10 cellular contexts compared by ENCODE assay signal in genomic region chr3:12708584-12709192, GRCh38. TPM values are rescaled to one million over a fixed set of nuclear protein-coding genes. Genes with fewer than 3 reads are reported as not detected.
DNase-seq lines count a peak whose midpoint lies in the region; ATAC-seq and TF ChIP-seq lines count a peak whose summit lies in the region.
"Had no signal": no experiment of that assay in that cellular context is flagged by ENCODE, and none has a peak within 500 bp of the region (broad histone marks: within the 10 kb centered on the region; RNA-seq: fewer than 3 reads in every experiment).

No MANE protein-coding gene starts in this region.

- H3K4ac ChIP-seq in mesenchymal stem cell (ENCODE audit: low read depth in 1 of 2, low read length in 2 of 2): no peak overlapping the region

- no peak overlapping the region for H3K9ac ChIP-seq in mesenchymal stem cell (ENCODE audit: low read length)

- no peak overlapping the region for H3K18ac ChIP-seq in mesenchymal stem cell (ENCODE audit: low read depth in 1 of 2, low read length in 2 of 2)

- no peak overlapping the region for H2BK12ac ChIP-seq in mesenchymal stem cell (ENCODE audit: low read length in 2 of 2)

- no peak overlapping the region for H3K14ac ChIP-seq in mesenchymal stem cell (ENCODE audit: low read length in 2 of 2)

- ATAC-seq in GM19328 (IDR thresholded peaks at IDR 0.05; ENCODE audit: unreplicated experiment): no peak
- no peak for ATAC-seq in GM18502 (IDR thresholded peaks at IDR 0.05; ENCODE audit: poor library complexity, unreplicated experiment)
- no peak for ATAC-seq in HG03175 (IDR thresholded peaks at IDR 0.05; ENCODE audit: unreplicated experiment)

- no peaks in the 10 kb centered on the region for H3K36me3 ChIP-seq in mesenchymal stem cell (ENCODE audit: control insufficient read depth in 1 of 2, insufficient read depth in 2 of 2, low read depth in 1 of 2, low read length in 2 of 2)

- H4K91ac ChIP-seq in mesenchymal stem cell (ENCODE audit: low read length): no peak overlapping the region

- H3K4me3 ChIP-seq in cardiac fibroblast (replicated peaks in 1 of 2; ENCODE audit: low read depth in 2 of 2, low read length in 2 of 2) (no peak overlapping the region), mesenchymal stem cell (ENCODE audit: insufficient read depth in 1 of 2, low read depth in 1 of 2, low read length in 2 of 2) (no peak overlapping the region)

- H3K79me1 ChIP-seq in mesenchymal stem cell (replicated peaks; ENCODE audit: low read length, poor library complexity, severe bottlenecking): no peaks in the 10 kb centered on the region

- H3K27me3 ChIP-seq in mesenchymal stem cell (ENCODE audit: control insufficient read depth in 1 of 2, insufficient read depth in 1 of 2, low read length in 2 of 2): peaks cover 5 to 67% of the 10 kb centered on the region in 2 experiments

- no peak overlapping the region for H2BK120ac ChIP-seq in mesenchymal stem cell (ENCODE audit: low read depth, low read length)

- DNase-seq in AG08396 (ENCODE audit: low spot score): peak; percentile 77
- peak; percentile 74 to 76 for DNase-seq in cardiac fibroblast (ENCODE audit: low read depth in 2 of 2)
- peak; percentile 46 for DNase-seq in mesenchymal stem cell
- no peak for DNase-seq in DMS153 treated with DMSO at 0.1 percent for 48 hours (lab: John Stamatoyannopoulos, UW; ENCODE audit: unreplicated experiment)
- DNase-seq: CD4-positive, CD25-positive, alpha-beta regulatory T cell had no signal

- no peak overlapping the region for H3K23ac ChIP-seq in mesenchymal stem cell (ENCODE audit: low read length in 2 of 2)

- H3K27ac ChIP-seq in mesenchymal stem cell (ENCODE audit: low read length, poor library complexity, severe bottlenecking): no peak overlapping the region
- H3K27ac ChIP-seq: VCaP had no signal

- H2AK5ac ChIP-seq in mesenchymal stem cell (ENCODE audit: low read length, severe bottlenecking): no peak overlapping the region

- no peak overlapping the region for H3K4me2 ChIP-seq in mesenchymal stem cell (ENCODE audit: low read length, poor library complexity, severe bottlenecking)

- no peak overlapping the region for H2AFZ ChIP-seq in mesenchymal stem cell (ENCODE audit: low read depth, low read length)

- H3K4me1 ChIP-seq in mesenchymal stem cell (ENCODE audit: control insufficient read depth, insufficient read depth, low read depth, low read length): peaks cover 2% of the 10 kb centered on the region

- H2BK15ac ChIP-seq in mesenchymal stem cell (ENCODE audit: low read depth, poor library complexity, severe bottlenecking): no peak overlapping the region

- H4K8ac ChIP-seq in mesenchymal stem cell (ENCODE audit: low read length): no peak overlapping the region

- peak; percentile 18 for TF ChIP-seq CTCF in cardiac fibroblast (IDR thresholded peaks at IDR 0.05; ENCODE audit: low read depth, low read length)

- TF ChIP-seq RAD21 in Ishikawa (IDR thresholded peaks at IDR 0.05; ENCODE audit: low read depth): peak; percentile 31

- H2BK5ac ChIP-seq in mesenchymal stem cell (ENCODE audit: low read depth, low read length, poor library complexity, severe bottlenecking): no peak overlapping the region

- 68% methylated on average over 5 of the region's 6 CpGs for WGBS in mesenchymal stem cell

- TF ChIP-seq EP300 in Ishikawa (IDR thresholded peaks at IDR 0.05; ENCODE audit: borderline replicate concordance): no peak

- H3K9me3 ChIP-seq in mesenchymal stem cell (ENCODE audit: control insufficient read depth, low read length): no peaks in the 10 kb centered on the region

TF ChIP-seq in Ishikawa, 13 proteins besides CTCF, POLR2A, EP300 and RAD21:
- TF ChIP-seq NFIC (IDR thresholded peaks at IDR 0.05) (peak; percentile 39; the same call in 1 of the 2 replicates), REST (IDR thresholded peaks at IDR 0.05; ENCODE audit: low read depth) (no peak), TAF1 (IDR thresholded peaks at IDR 0.05; ENCODE audit: low read depth) (no peak), CREB1 (IDR thresholded peaks at IDR 0.05; ENCODE audit: low read depth) (no peak), EGR1 (IDR thresholded peaks at IDR 0.05) (no peak)

RNA-seq across cellular contexts. Expression of gene RAF1, which starts 44.8 kb away (rescaled TPM):
- 43.4 TPM for polyA plus RNA-seq in mesenchymal stem cell (2013, experiment 1 of 2)
- polyA plus RNA-seq in mesenchymal stem cell (2013, experiment 2 of 2): 42.6 TPM

RNA-seq across cellular contexts. Expression of gene TMEM40, which starts 50.4 kb away (rescaled TPM):
- polyA plus RNA-seq in mesenchymal stem cell (2013, experiment 1 of 2): 0.08 TPM
- polyA plus RNA-seq in mesenchymal stem cell (2013, experiment 2 of 2): 0.03 TPM
- polyA plus RNA-seq: CD4-positive, CD25-positive, alpha-beta regulatory T cell had no signal
